In genomic region chr16:26951950-26952349, GRCh38 we compare ENCODE assay signal across 16 cellular contexts.
DNase-seq lines count a peak whose midpoint lies in the region; ATAC-seq and TF ChIP-seq lines count a peak whose summit lies in the region.
"Had no signal": no experiment of that assay in that cellular context is flagged by ENCODE, and none has a peak within 500 bp of the region (broad histone marks: within the 10 kb centered on the region; RNA-seq: fewer than 3 reads in every experiment).

No MANE protein-coding gene starts in this region.

- TF ChIP-seq POLR2A in IMR-90 (IDR thresholded peaks at IDR 0.05; ENCODE audit: low read depth, low read length) = no peak

- no peak overlapping the region for H3K27ac ChIP-seq in IMR-90 (ENCODE audit: insufficient read depth, low read length)
- no peak overlapping the region for H3K27ac ChIP-seq in A673 (ENCODE audit: low read depth, low read length, poor library complexity, severe bottlenecking)

- no peak overlapping the region for H4K8ac ChIP-seq in IMR-90 (ENCODE audit: low read depth in 2 of 2, low read length in 2 of 2)

- H2AFZ ChIP-seq in IMR-90 (replicated peaks; ENCODE audit: low read length, poor library complexity) = no peak overlapping the region

- H3K36me3 ChIP-seq in IMR-90 (ENCODE audit: control insufficient read depth, insufficient read depth, low read length) = no peaks in the 10 kb centered on the region
- no peaks in the 10 kb centered on the region for H3K36me3 ChIP-seq in A673 (ENCODE audit: insufficient read depth, low read length, poor library complexity, severe bottlenecking)
- H3K36me3 ChIP-seq: BE2C, HAP-1, MG63 had no signal

- H2AK5ac ChIP-seq in IMR-90 (ENCODE audit: low read depth, low read length) = no peak overlapping the region

- no peak for TF ChIP-seq RAD21 in IMR-90 (IDR thresholded peaks at IDR 0.05; ENCODE audit: low read length)

- no peaks in the 10 kb centered on the region for H4K20me1 ChIP-seq in IMR-90 (ENCODE audit: insufficient read depth, low read length)

- dilution Hi-C loops in IMR-90 (cut with HindIII; ENCODE audit: low sequenced_read_pairs, unreplicated experiment) = no loop called here

- no peak overlapping the region for H3K14ac ChIP-seq in IMR-90 (replicated peaks; ENCODE audit: low read depth, low read length)

- no peak overlapping the region for H3K4me2 ChIP-seq in IMR-90 (ENCODE audit: low read depth, low read length)

- H3K4me1 ChIP-seq in IMR-90 (ENCODE audit: control insufficient read depth, insufficient read depth, low read length) (no peaks in the 10 kb centered on the region), A673 (ENCODE audit: insufficient read depth, low read length, poor library complexity, severe bottlenecking) (no peaks in the 10 kb centered on the region)
- H3K4me1 ChIP-seq: BE2C, HAP-1 had no signal

- H3K4me3 ChIP-seq in IMR-90 (ENCODE audit: insufficient read depth, low read depth, low read length) = no peak overlapping the region
- H3K4me3 ChIP-seq in choroid plexus epithelial cell (ENCODE audit: low read depth, low read length) = no peak overlapping the region
- no peak overlapping the region for H3K4me3 ChIP-seq in A673 (ENCODE audit: low read depth, low read length, poor library complexity, severe bottlenecking)
- H3K4me3 ChIP-seq: HAP-1, MG63 had no signal

- TF ChIP-seq CTCF in IMR-90 (conservative IDR thresholded peaks at IDR 0.05; ENCODE audit: low read depth, low read length) (no peak), choroid plexus epithelial cell (conservative IDR thresholded peaks at IDR 0.05; ENCODE audit: low read depth, low read length) (no peak), A673 (conservative IDR thresholded peaks at IDR 0.05; ENCODE audit: low read depth, low read length) (no peak)

- H3K27me3 ChIP-seq in IMR-90 (ENCODE audit: control insufficient read depth, insufficient read depth, low read length) (peaks cover 4% of the 10 kb centered on the region; the same call in 1 of the 2 replicates), A673 (replicated peaks; ENCODE audit: insufficient read depth, low read depth, low read length, poor library complexity) (peaks cover 25% of the 10 kb centered on the region)
- H3K27me3 ChIP-seq: BE2C had no signal

- BruUV-seq in IMR-90 (replicated peaks; lab: Mats Ljungman, UMichigan) = no TSS peak
- BruUV-seq in A673 (replicated peaks; lab: Mats Ljungman, UMichigan) = no TSS peak

- H3K9ac ChIP-seq in IMR-90 (ENCODE audit: low read depth, low read length) = no peak overlapping the region

- H3K4ac ChIP-seq in IMR-90 (ENCODE audit: low read depth, low read length) = no peak overlapping the region

- in situ Hi-C loops in IMR-90 (cut with MboI; ENCODE audit: low sequenced_read_pairs) = no loop called here

- no peaks in the 10 kb centered on the region for H3K9me1 ChIP-seq in IMR-90 (ENCODE audit: insufficient read depth, low read length)

- no peak overlapping the region for H3K23ac ChIP-seq in IMR-90 (ENCODE audit: low read depth, low read length)

- CTCF ChIA-PET in IMR-90 (lab: Yijun Ruan, JAX) (no interaction called here), A673 (lab: Charles Lee) (no interaction called here)

- H2BK15ac ChIP-seq in IMR-90 (ENCODE audit: low read depth, low read length) = no peak overlapping the region

- no peak overlapping the region for H4K91ac ChIP-seq in IMR-90 (ENCODE audit: insufficient read depth, low read depth, low read length)

- H3K18ac ChIP-seq in IMR-90 (ENCODE audit: low read depth, low read length) = no peak overlapping the region

- DNase-seq in AG20443 (ENCODE audit: low spot score) (peak; percentile 21), IMR-90 (peak; percentile 18), choroid plexus epithelial cell (ENCODE audit: low read depth) (peak; percentile 50), left kidney (ENCODE audit: low read depth, low spot score) (peak; percentile 80), A673 (ENCODE audit: low spot score) (no peak), GDM1 (lab: John Stamatoyannopoulos, UW) (no peak), globus pallidus (ENCODE audit: low spot score) (no peak)
- DNase-seq: ACHN; BE2C; CD4-positive, alpha-beta memory T cell; DMS79 treated with DMSO at 0.1 percent for 48 hours; KG1; MG63; NCI-H1092 treated with DMSO at 0.1 percent for 48 hours; NCI-H1694 treated with DMSO at 0.1 percent for 48 hours had no signal

- peak; percentile 79 for ATAC-seq in IMR-90 (ENCODE audit: low read depth)

- intact Hi-C loops in IMR-90 (cut with micrococcal nuclease) = no loop called here
- intact Hi-C loops in A673 (cut with micrococcal nuclease; ENCODE audit: unreplicated experiment) = no loop called here

- H2AK9ac ChIP-seq in IMR-90 (replicated peaks; ENCODE audit: low read depth, low read length, poor library complexity) = no peak overlapping the region

- H2BK20ac ChIP-seq in IMR-90 (ENCODE audit: low read depth, low read length) = no peak overlapping the region

- no peaks in the 10 kb centered on the region for H3K9me3 ChIP-seq in IMR-90 (ENCODE audit: control insufficient read depth, insufficient read depth, low read length)
- no peaks in the 10 kb centered on the region for H3K9me3 ChIP-seq in A673 (ENCODE audit: low read depth, low read length, poor library complexity, severe bottlenecking)
- H3K9me3 ChIP-seq: BE2C, HAP-1, MG63 had no signal

- WGBS in IMR-90 (ENCODE audit: extremely low coverage in 2 of 2, insufficient read length in 1 of 2), 2 experiments = 29% methylated on average over 6 of the region's 9 CpGs; no CpG with 5 or more reads in 1 of the 2 experiments

- POLR2A ChIA-PET in IMR-90 (lab: Charles Lee; ENCODE audit: unreplicated experiment) (no interaction called here), A673 (lab: Charles Lee; ENCODE audit: low non-redundant PET) (no interaction called here)

- no peak overlapping the region for H2BK5ac ChIP-seq in IMR-90 (ENCODE audit: low read depth, low read length, poor library complexity, severe bottlenecking)

- no peak overlapping the region for H2BK120ac ChIP-seq in IMR-90 (ENCODE audit: low read depth, low read length)

- H3K56ac ChIP-seq in IMR-90 (ENCODE audit: extremely low read depth, insufficient read depth, low read length) = no peak overlapping the region

- no peak overlapping the region for H4K5ac ChIP-seq in IMR-90 (ENCODE audit: low read depth, low read length)

- no peaks in the 10 kb centered on the region for H3K79me1 ChIP-seq in IMR-90 (ENCODE audit: low read depth in 1 of 2, low read length in 2 of 2)

TF ChIP-seq in IMR-90, 13 proteins besides CTCF, POLR2A, EP300 and RAD21:
- TF ChIP-seq, protein P1, sequence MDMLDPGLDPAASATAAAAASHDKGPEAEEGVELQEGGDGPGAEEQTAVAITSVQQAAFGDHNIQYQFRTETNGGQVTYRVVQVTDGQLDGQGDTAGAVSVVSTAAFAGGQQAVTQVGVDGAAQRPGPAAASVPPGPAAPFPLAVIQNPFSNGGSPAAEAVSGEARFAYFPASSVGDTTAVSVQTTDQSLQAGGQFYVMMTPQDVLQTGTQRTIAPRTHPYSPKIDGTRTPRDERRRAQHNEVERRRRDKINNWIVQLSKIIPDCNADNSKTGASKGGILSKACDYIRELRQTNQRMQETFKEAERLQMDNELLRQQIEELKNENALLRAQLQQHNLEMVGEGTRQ (IDR thresholded peaks at IDR 0.05; ENCODE audit: low read depth, low read length) = peak; percentile 14; the same call in 1 of the 2 replicates
- TF ChIP-seq MXI1 (IDR thresholded peaks at IDR 0.05; ENCODE audit: borderline replicate concordance, low read depth, low read length) = peak; percentile 75; the same call in 1 of the 2 replicates
- peak; percentile 79 for TF ChIP-seq BHLHE40 (IDR thresholded peaks at IDR 0.05; ENCODE audit: low read depth, low read length)
- TF ChIP-seq FOS (IDR thresholded peaks at IDR 0.05; ENCODE audit: low read depth, low read length) = no peak

Comparison
In these comparisons a context has a peak if more than half of its experiments do, and no peak if none do; other contexts are left out.
1. DNase-seq: peak in AG20443 (single experiment), IMR-90 (single experiment), choroid plexus epithelial cell (single experiment) and left kidney (single experiment); none in A673 (single experiment), GDM1 (single experiment) and globus pallidus (single experiment).